In the genomic region with DNA sequence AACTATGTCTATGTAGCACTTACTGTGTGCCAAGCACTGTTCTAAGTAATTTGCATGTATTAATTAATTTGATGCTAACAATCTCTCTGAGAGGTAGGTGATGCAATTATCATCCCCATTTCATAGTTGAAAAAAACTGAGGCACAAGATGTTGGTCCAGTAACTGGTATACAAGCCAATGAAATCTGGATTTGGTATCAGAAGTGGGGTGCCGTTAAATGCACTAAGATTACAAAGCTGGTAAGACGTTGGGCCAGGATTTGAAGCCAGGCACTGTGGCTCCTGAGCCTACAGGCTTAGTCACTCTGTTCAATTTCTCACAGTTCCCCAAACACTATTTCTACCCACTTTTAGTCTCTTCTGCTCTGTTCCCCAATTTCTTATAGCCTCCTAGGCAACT, we compare ENCODE assay signal across 26 cellular contexts.
"Had no signal": no experiment of that assay in that cellular context is flagged by ENCODE, and none has a peak within 500 bp of the region (broad histone marks: within the 10 kb centered on the region; RNA-seq: fewer than 3 reads in every experiment).

No MANE protein-coding gene starts in this region.

- ATAC-seq: stimulated activated effector memory CD8-positive, alpha-beta T cell treated with anti-CD3 and anti-CD28 coated beads, Interleukin-12 subunit alpha, Interleukin-12 subunit beta, amount 100 ng/mL, for 72 hours; stimulated activated memory B cell treated with anti-CD40 and anti-IgM and Interleukin-4, amounts not matched to agents 10 μg/mL and 1 μg/mL and 100 μg/mL, for 72 hours; stimulated activated naive B cell treated with anti-CD40 and anti-IgM and Interleukin-4, amounts not matched to agents 10 μg/mL and 1 μg/mL and 100 μg/mL, for 72 hours; stimulated activated naive CD8-positive, alpha-beta T cell treated with anti-CD3 and anti-CD28 coated beads, Interleukin-15, amount 100 ng/mL, for 72 hours; stimulated activated naive CD8-positive, alpha-beta T cell treated with anti-CD3 and anti-CD28 coated beads, Interleukin-15, Interleukin-2, amounts not matched to agents 100 U/mL and 50 U/mL, for 24 hours; upper lobe of right lung had no signal

- H3K27ac ChIP-seq: stomach, testis, thoracic aorta, thyroid gland, tibial artery, tibial nerve, transverse colon, upper lobe of left lung, upper lobe of right lung, uterus, vagina had no signal

- DNase-seq: stimulated activated CD4-positive, alpha-beta T cell treated with anti-CD3 and anti-CD28 coated beads, Interleukin-2, amount 100 ng/mL, for 48 hours; stimulated activated CD4-positive, alpha-beta T cell treated with anti-CD3 and anti-CD28 coated beads, Interleukin-4, amount 100 ng/mL, for 1 hour; stimulated activated CD4-positive, alpha-beta T cell treated with anti-CD3 and anti-CD28 coated beads, Interleukin-4, amount 100 ng/mL, for 24 hours; stimulated activated CD4-positive, alpha-beta T cell treated with anti-CD3 and anti-CD28 coated beads, Interleukin-4, amount 100 ng/mL, for 4 hours; stimulated activated CD8-positive, alpha-beta memory T cell treated with anti-CD3 and anti-CD28 coated beads, Interleukin-4, amount 100 ng/mL, for 48 hours; stimulated activated naive B cell treated with anti-CD40 and anti-IgM and Interleukin-4, amounts not matched to agents 10 μg/mL and 1 μg/mL and 100 μg/mL, for 72 hours; stimulated activated naive CD4-positive, alpha-beta T cell; stimulated activated naive CD4-positive, alpha-beta T cell treated with Interleukin-2 at 50 U/mL for 16 hours; stimulated activated naive CD8-positive, alpha-beta T cell treated with anti-CD3 and anti-CD28 coated beads, Interleukin-15, amount 100 ng/mL, for 72 hours; stimulated activated naive CD8-positive, alpha-beta T cell treated with anti-CD3 and anti-CD28 coated beads, Interleukin-15, Interleukin-2, amounts not matched to agents 100 U/mL and 50 U/mL, for 24 hours; stomach; substantia nigra; testis; thyroid gland; tibial artery; transverse colon; trophoblast cell; upper lobe of left lung; upper lobe of right lung; uterus had no signal

- FAIRE-seq: urothelium cell line had no signal

- H3K4me1 ChIP-seq: stomach, testis, thyroid gland, tibial artery, tibial nerve, transverse colon, upper lobe of left lung, upper lobe of right lung, uterus, vagina had no signal

- H3K27me3 ChIP-seq: testis, thyroid gland, tibial nerve, transverse colon, upper lobe of left lung, upper lobe of right lung, uterus, vagina had no signal

- H3K4me3 ChIP-seq: stomach, testis, thoracic aorta, thyroid gland, tibial artery, tibial nerve, transverse colon, upper lobe of left lung, upper lobe of right lung, uterus, vagina had no signal

- H3K9me3 ChIP-seq: testis, thoracic aorta, thyroid gland, upper lobe of right lung, uterus, vagina had no signal

- H3K36me3 ChIP-seq: stomach, thoracic aorta, thyroid gland, tibial artery, tibial nerve, transverse colon, upper lobe of left lung, upper lobe of right lung, uterus, vagina had no signal
